31 cellular contexts compared by ENCODE assay signal in genomic region chr15:31314380-31314779, GRCh38.
"Had no signal": no experiment of that assay in that cellular context is flagged by ENCODE, and none has a peak within 500 bp of the region (broad histone marks: within the 10 kb centered on the region; RNA-seq: fewer than 3 reads in every experiment).

No MANE protein-coding gene starts in this region.

- ATAC-seq: foreskin keratinocyte; gastroesophageal sphincter; heart left ventricle; left cardiac atrium; lower lobe of right lung; mucosa of descending colon; pancreas; right lobe of liver; stimulated activated naive CD8-positive, alpha-beta T cell treated with anti-CD3 and anti-CD28 coated beads, Interleukin-15, amount 100 ng/mL, for 72 hours; upper lobe of right lung had no signal

- H3K9me3 Mint-ChIP-seq: memory B cell; stimulated activated naive CD8-positive, alpha-beta T cell treated with anti-CD3 and anti-CD28 coated beads, Interleukin-15, amount 100 ng/mL, for 72 hours had no signal

- H3K4me1 ChIP-seq: esophagus muscularis mucosa, foreskin keratinocyte, gastroesophageal sphincter, left ventricle myocardium inferior, lower lobe of right lung, pancreas, suprapubic skin, transverse colon, upper lobe of right lung, uterus had no signal

- H3K9me3 ChIP-seq: lower lobe of right lung, pancreas, suprapubic skin, uterus had no signal

- H3K4me3 Mint-ChIP-seq: memory B cell; naive B cell; nephron; neural progenitor cell; stimulated activated naive CD8-positive, alpha-beta T cell treated with anti-CD3 and anti-CD28 coated beads, Interleukin-15, amount 100 ng/mL, for 72 hours had no signal

- H3K27ac Mint-ChIP-seq: memory B cell, naive B cell, nephron, neural progenitor cell had no signal

- H3K27me3 Mint-ChIP-seq: memory B cell; naive B cell; stimulated activated naive CD8-positive, alpha-beta T cell treated with anti-CD3 and anti-CD28 coated beads, Interleukin-15, amount 100 ng/mL, for 72 hours had no signal

- H3K27ac ChIP-seq: coronary artery, esophagus muscularis mucosa, foreskin keratinocyte, gastroesophageal sphincter, heart left ventricle, hepatocyte, left ventricle myocardium inferior, lower lobe of right lung, neural progenitor cell, pancreas, right lobe of liver, suprapubic skin, transverse colon, upper lobe of right lung, uterus had no signal

- DNase-seq: dermis blood vessel endothelial cell; effector memory CD4-positive, alpha-beta T cell; foreskin keratinocyte; left cardiac atrium; left ventricle myocardium inferior; lower lobe of right lung; mucosa of descending colon; naive B cell; nucleus accumbens; retina; stimulated activated CD4-positive, alpha-beta T cell treated with anti-CD3 and anti-CD28 coated beads, Interleukin-12 subunit alpha, Interleukin-12 subunit beta, amount 100 ng/mL, for 4 hours; stimulated activated CD4-positive, alpha-beta T cell treated with anti-CD3 and anti-CD28 coated beads, Interleukin-1b, Interleukin-23, amount 100 ng/mL, for 48 hours; stimulated activated CD4-positive, alpha-beta T cell treated with anti-CD3 and anti-CD28 coated beads, Interleukin-4, amount 100 ng/mL, for 1 hour; stimulated activated CD8-positive, alpha-beta memory T cell treated with anti-CD3 and anti-CD28 coated beads, Interleukin-4, amount 100 ng/mL, for 48 hours; stimulated activated naive CD4-positive, alpha-beta T cell; stimulated activated naive CD8-positive, alpha-beta T cell treated with anti-CD3 and anti-CD28 coated beads, Interleukin-15, amount 100 ng/mL, for 72 hours; transverse colon; upper lobe of right lung; uterus had no signal

- H3K36me3 ChIP-seq: esophagus muscularis mucosa, gastroesophageal sphincter, heart left ventricle, left ventricle myocardium inferior, lower lobe of right lung, neural progenitor cell, pancreas, right lobe of liver, suprapubic skin, transverse colon, upper lobe of right lung, uterus had no signal

- H3K27me3 ChIP-seq: heart left ventricle, hepatocyte, pancreas, right lobe of liver, suprapubic skin, upper lobe of right lung, uterus had no signal

- H3K4me3 ChIP-seq: coronary artery, esophagus muscularis mucosa, gastroesophageal sphincter, heart left ventricle, hepatocyte, left ventricle myocardium inferior, lower lobe of right lung, mucosa of descending colon, neural progenitor cell, pancreas, right lobe of liver, smooth muscle cell, suprapubic skin, transverse colon, upper lobe of right lung, uterus had no signal

- H3K36me3 Mint-ChIP-seq: memory B cell, naive B cell, neural progenitor cell had no signal
